1 cellular context compared by ENCODE assay signal in the genomic region with DNA sequence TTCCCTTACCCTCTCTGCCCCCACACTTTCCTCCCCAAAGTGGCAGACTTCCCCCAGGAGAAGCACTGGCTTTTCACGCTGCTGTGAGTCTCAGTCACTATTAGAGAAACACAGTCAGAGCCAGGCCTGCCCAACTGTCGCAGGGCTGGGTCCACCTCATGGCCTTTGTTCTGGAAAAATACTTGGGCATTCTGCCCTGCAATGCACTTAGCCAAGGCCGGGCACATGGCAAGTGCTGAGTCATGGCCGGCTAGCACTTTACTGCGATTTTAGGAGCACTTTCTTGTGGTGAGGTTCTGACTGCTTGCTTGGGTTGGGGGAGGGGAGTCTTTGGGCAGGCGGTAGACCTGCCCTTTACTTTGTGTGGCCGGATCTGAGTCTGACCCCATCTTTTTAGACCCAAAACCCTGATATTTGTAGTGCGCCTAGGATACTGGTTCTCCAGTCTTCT.
TF ChIP-seq lines count a peak whose summit lies in the region.

No MANE protein-coding gene starts in this region.

TF ChIP-seq in K562, 482 proteins besides CTCF, POLR2A, EP300 and RAD21 (continued from another document and continues in another):
- TF ChIP-seq NFE2 (IDR thresholded peaks at IDR 0.05; ENCODE audit: low read depth) (peak; percentile 96), LARP7 (IDR thresholded peaks at IDR 0.05) (no peak), HDAC2 (IDR thresholded peaks at IDR 0.05) (peak; percentile 49; the same call in 1 of the 2 replicates), ZBTB1 (CRISPR knock-in tag; IDR thresholded peaks at IDR 0.05; ENCODE audit: borderline replicate concordance, low read depth) (no peak), ZNF316 (IDR thresholded peaks at IDR 0.05) (peak; percentile 94), NFATC3 (IDR thresholded peaks at IDR 0.05) (no peak), NFRKB (IDR thresholded peaks at IDR 0.05; ENCODE audit: low read depth) (peak; percentile 34; the same call in 1 of the 2 replicates), DPF2 (IDR thresholded peaks at IDR 0.05) (peak; percentile 63), TRIM24 (IDR thresholded peaks at IDR 0.05) (0 out of 4 replicates have a peak, but pooled peaks of 1 of the 2 experiments have one; percentile 30), MTA1 (IDR thresholded peaks at IDR 0.05; ENCODE audit: borderline replicate concordance) (0 out of 2 replicates have a peak, but pooled peaks have one; percentile 38), ZC3H11A (IDR thresholded peaks at IDR 0.05; ENCODE audit: low read depth, low read length) (no peak), ZNF175 (CRISPR knock-in tag; IDR thresholded peaks at IDR 0.05; ENCODE audit: low read depth) (no peak), ZZZ3 (IDR thresholded peaks at IDR 0.05) (no peak), ATF7 (IDR thresholded peaks at IDR 0.05) (no peak), ZBTB17 (CRISPR knock-in tag; IDR thresholded peaks at IDR 0.05) (0 out of 2 replicates have a peak, but pooled peaks have one; percentile 44), BACH1 (tag; IDR thresholded peaks at IDR 0.05) (peak; percentile 92), MYC (IDR thresholded peaks at IDR 0.05; ENCODE audit: low read depth, low read length) (peak; percentile 73), MYC (CRISPR knock-in tag; IDR thresholded peaks at IDR 0.05; ENCODE audit: borderline replicate concordance, low read depth) (no peak), CHD2 (IDR thresholded peaks at IDR 0.05; ENCODE audit: low read depth, low read length) (0 out of 2 replicates have a peak, but pooled peaks have one; percentile 33), MEF2D (tag; conservative IDR thresholded peaks at IDR 0.05; ENCODE audit: low read depth) (0 out of 2 replicates have a peak, but pooled peaks have one; percentile 52), NR2C2 (CRISPR knock-in tag; IDR thresholded peaks at IDR 0.05) (no peak), NR2C2 (tag; IDR thresholded peaks at IDR 0.05) (peak; percentile 58; the same call in 1 of the 2 replicates), SMARCA4 (IDR thresholded peaks at IDR 0.05) (peak; percentile 51), JUND (IDR thresholded peaks at IDR 0.05; ENCODE audit: borderline replicate concordance, low read depth, low read length) (0 out of 2 replicates have a peak, but pooled peaks have one; percentile 41), JUND (tag; IDR thresholded peaks at IDR 0.05; ENCODE audit: borderline replicate concordance, low read depth, low read length) (no peak), L3MBTL2 (IDR thresholded peaks at IDR 0.05) (peak; percentile 72), SMAD4 (CRISPR knock-in tag; conservative IDR thresholded peaks at IDR 0.05) (peak; percentile 52; the same call in 1 of the 2 replicates), ZNF436 (CRISPR knock-in tag; IDR thresholded peaks at IDR 0.05) (no peak), NCOA6 (IDR thresholded peaks at IDR 0.05) (no peak), NFE2L1 (tag; IDR thresholded peaks at IDR 0.05; ENCODE audit: borderline replicate concordance, low read depth) (peak; percentile 80), HDAC6 (IDR thresholded peaks at IDR 0.05; ENCODE audit: low read depth, low read length) (no peak)
- TF ChIP-seq, protein P1, sequence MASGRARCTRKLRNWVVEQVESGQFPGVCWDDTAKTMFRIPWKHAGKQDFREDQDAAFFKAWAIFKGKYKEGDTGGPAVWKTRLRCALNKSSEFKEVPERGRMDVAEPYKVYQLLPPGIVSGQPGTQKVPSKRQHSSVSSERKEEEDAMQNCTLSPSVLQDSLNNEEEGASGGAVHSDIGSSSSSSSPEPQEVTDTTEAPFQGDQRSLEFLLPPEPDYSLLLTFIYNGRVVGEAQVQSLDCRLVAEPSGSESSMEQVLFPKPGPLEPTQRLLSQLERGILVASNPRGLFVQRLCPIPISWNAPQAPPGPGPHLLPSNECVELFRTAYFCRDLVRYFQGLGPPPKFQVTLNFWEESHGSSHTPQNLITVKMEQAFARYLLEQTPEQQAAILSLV (tag; IDR thresholded peaks at IDR 0.05) = 0 out of 2 replicates have a peak, but pooled peaks have one; percentile 41
- TF ChIP-seq, protein P2, sequence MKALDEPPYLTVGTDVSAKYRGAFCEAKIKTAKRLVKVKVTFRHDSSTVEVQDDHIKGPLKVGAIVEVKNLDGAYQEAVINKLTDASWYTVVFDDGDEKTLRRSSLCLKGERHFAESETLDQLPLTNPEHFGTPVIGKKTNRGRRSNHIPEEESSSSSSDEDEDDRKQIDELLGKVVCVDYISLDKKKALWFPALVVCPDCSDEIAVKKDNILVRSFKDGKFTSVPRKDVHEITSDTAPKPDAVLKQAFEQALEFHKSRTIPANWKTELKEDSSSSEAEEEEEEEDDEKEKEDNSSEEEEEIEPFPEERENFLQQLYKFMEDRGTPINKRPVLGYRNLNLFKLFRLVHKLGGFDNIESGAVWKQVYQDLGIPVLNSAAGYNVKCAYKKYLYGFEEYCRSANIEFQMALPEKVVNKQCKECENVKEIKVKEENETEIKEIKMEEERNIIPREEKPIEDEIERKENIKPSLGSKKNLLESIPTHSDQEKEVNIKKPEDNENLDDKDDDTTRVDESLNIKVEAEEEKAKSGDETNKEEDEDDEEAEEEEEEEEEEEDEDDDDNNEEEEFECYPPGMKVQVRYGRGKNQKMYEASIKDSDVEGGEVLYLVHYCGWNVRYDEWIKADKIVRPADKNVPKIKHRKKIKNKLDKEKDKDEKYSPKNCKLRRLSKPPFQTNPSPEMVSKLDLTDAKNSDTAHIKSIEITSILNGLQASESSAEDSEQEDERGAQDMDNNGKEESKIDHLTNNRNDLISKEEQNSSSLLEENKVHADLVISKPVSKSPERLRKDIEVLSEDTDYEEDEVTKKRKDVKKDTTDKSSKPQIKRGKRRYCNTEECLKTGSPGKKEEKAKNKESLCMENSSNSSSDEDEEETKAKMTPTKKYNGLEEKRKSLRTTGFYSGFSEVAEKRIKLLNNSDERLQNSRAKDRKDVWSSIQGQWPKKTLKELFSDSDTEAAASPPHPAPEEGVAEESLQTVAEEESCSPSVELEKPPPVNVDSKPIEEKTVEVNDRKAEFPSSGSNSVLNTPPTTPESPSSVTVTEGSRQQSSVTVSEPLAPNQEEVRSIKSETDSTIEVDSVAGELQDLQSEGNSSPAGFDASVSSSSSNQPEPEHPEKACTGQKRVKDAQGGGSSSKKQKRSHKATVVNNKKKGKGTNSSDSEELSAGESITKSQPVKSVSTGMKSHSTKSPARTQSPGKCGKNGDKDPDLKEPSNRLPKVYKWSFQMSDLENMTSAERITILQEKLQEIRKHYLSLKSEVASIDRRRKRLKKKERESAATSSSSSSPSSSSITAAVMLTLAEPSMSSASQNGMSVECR (CRISPR knock-in tag; IDR thresholded peaks at IDR 0.05) = 0 out of 2 replicates have a peak, but pooled peaks have one; percentile 57
- TF ChIP-seq, protein P3, sequence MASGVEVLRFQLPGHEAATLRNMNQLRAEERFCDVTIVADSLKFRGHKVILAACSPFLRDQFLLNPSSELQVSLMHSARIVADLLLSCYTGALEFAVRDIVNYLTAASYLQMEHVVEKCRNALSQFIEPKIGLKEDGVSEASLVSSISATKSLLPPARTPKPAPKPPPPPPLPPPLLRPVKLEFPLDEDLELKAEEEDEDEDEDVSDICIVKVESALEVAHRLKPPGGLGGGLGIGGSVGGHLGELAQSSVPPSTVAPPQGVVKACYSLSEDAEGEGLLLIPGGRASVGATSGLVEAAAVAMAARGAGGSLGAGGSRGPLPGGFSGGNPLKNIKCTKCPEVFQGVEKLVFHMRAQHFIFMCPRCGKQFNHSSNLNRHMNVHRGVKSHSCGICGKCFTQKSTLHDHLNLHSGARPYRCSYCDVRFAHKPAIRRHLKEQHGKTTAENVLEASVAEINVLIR (CRISPR knock-in tag; IDR thresholded peaks at IDR 0.05) = no peak
- TF ChIP-seq, protein P4, sequence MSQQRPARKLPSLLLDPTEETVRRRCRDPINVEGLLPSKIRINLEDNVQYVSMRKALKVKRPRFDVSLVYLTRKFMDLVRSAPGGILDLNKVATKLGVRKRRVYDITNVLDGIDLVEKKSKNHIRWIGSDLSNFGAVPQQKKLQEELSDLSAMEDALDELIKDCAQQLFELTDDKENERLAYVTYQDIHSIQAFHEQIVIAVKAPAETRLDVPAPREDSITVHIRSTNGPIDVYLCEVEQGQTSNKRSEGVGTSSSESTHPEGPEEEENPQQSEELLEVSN (IDR thresholded peaks at IDR 0.05; ENCODE audit: borderline replicate concordance in 1 of 2, extremely low read depth in 1 of 2, insufficient read depth in 1 of 2, insufficient read length in 1 of 2, low read depth in 1 of 2, low read length in 1 of 2, poor library complexity in 1 of 2, severe bottlenecking in 1 of 2) = peak in 1 of 2 experiments; percentile 45
- TF ChIP-seq, protein P5, sequence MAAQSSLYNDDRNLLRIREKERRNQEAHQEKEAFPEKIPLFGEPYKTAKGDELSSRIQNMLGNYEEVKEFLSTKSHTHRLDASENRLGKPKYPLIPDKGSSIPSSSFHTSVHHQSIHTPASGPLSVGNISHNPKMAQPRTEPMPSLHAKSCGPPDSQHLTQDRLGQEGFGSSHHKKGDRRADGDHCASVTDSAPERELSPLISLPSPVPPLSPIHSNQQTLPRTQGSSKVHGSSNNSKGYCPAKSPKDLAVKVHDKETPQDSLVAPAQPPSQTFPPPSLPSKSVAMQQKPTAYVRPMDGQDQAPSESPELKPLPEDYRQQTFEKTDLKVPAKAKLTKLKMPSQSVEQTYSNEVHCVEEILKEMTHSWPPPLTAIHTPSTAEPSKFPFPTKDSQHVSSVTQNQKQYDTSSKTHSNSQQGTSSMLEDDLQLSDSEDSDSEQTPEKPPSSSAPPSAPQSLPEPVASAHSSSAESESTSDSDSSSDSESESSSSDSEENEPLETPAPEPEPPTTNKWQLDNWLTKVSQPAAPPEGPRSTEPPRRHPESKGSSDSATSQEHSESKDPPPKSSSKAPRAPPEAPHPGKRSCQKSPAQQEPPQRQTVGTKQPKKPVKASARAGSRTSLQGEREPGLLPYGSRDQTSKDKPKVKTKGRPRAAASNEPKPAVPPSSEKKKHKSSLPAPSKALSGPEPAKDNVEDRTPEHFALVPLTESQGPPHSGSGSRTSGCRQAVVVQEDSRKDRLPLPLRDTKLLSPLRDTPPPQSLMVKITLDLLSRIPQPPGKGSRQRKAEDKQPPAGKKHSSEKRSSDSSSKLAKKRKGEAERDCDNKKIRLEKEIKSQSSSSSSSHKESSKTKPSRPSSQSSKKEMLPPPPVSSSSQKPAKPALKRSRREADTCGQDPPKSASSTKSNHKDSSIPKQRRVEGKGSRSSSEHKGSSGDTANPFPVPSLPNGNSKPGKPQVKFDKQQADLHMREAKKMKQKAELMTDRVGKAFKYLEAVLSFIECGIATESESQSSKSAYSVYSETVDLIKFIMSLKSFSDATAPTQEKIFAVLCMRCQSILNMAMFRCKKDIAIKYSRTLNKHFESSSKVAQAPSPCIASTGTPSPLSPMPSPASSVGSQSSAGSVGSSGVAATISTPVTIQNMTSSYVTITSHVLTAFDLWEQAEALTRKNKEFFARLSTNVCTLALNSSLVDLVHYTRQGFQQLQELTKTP (IDR thresholded peaks at IDR 0.05; ENCODE audit: low read depth in 1 of 2, partially characterized antibody in 2 of 2) = no peak
- TF ChIP-seq, protein P6, sequence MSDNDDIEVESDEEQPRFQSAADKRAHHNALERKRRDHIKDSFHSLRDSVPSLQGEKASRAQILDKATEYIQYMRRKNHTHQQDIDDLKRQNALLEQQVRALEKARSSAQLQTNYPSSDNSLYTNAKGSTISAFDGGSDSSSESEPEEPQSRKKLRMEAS (CRISPR knock-in tag; IDR thresholded peaks at IDR 0.05) = peak; percentile 83
- TF ChIP-seq, protein P7, sequence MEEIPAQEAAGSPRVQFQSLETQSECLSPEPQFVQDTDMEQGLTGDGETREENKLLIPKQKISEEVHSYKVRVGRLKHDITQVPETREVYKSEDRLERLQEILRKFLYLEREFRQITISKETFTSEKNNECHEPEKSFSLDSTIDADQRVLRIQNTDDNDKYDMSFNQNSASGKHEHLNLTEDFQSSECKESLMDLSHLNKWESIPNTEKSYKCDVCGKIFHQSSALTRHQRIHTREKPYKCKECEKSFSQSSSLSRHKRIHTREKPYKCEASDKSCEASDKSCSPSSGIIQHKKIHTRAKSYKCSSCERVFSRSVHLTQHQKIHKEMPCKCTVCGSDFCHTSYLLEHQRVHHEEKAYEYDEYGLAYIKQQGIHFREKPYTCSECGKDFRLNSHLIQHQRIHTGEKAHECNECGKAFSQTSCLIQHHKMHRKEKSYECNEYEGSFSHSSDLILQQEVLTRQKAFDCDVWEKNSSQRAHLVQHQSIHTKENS (CRISPR knock-in tag; IDR thresholded peaks at IDR 0.05) = no peak
- TF ChIP-seq, protein P8, sequence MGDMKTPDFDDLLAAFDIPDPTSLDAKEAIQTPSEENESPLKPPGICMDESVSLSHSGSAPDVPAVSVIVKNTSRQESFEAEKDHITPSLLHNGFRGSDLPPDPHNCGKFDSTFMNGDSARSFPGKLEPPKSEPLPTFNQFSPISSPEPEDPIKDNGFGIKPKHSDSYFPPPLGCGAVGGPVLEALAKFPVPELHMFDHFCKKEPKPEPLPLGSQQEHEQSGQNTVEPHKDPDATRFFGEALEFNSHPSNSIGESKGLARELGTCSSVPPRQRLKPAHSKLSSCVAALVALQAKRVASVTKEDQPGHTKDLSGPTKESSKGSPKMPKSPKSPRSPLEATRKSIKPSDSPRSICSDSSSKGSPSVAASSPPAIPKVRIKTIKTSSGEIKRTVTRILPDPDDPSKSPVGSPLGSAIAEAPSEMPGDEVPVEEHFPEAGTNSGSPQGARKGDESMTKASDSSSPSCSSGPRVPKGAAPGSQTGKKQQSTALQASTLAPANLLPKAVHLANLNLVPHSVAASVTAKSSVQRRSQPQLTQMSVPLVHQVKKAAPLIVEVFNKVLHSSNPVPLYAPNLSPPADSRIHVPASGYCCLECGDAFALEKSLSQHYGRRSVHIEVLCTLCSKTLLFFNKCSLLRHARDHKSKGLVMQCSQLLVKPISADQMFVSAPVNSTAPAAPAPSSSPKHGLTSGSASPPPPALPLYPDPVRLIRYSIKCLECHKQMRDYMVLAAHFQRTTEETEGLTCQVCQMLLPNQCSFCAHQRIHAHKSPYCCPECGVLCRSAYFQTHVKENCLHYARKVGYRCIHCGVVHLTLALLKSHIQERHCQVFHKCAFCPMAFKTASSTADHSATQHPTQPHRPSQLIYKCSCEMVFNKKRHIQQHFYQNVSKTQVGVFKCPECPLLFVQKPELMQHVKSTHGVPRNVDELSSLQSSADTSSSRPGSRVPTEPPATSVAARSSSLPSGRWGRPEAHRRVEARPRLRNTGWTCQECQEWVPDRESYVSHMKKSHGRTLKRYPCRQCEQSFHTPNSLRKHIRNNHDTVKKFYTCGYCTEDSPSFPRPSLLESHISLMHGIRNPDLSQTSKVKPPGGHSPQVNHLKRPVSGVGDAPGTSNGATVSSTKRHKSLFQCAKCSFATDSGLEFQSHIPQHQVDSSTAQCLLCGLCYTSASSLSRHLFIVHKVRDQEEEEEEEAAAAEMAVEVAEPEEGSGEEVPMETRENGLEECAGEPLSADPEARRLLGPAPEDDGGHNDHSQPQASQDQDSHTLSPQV (IDR thresholded peaks at IDR 0.05) = peak; percentile 95
